In the genomic region with DNA sequence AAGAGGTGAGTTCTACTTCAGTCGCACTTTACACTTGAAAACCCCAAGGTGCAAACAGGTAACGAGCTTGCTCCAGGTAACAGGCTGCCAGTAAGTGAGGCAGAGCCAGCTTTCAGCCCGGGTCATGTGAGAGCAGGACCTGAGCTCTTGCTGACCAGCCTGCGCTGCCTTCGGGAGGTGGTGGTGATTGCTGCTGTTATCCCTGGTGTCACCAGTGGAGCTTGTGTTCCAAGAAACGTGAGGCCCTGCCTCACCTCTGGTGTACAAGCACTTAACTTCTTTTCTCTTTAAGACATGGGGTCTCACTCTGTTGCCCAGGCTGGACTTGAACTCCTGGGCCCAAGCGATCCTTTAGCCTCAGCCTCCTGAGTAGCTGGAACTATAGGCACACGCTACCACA, we compare ENCODE assay signal across 34 cellular contexts.
"Had no signal": no experiment of that assay in that cellular context is flagged by ENCODE, and none has a peak within 500 bp of the region (broad histone marks: within the 10 kb centered on the region; RNA-seq: fewer than 3 reads in every experiment).

No MANE protein-coding gene starts in this region.

- ATAC-seq: activated CD4-positive, CD25-positive, alpha-beta regulatory T cell treated with anti-CD3 and anti-CD28 coated beads, Interleukin-2, amount 50 U/mL, for 24 hours; body of pancreas; effector memory CD8-positive, alpha-beta T cell; stimulated activated effector memory CD8-positive, alpha-beta T cell treated with anti-CD3 and anti-CD28 coated beads, Interleukin-12 subunit alpha, Interleukin-12 subunit beta, amount 100 ng/mL, for 72 hours; T-helper 17 cell had no signal

- H3K27me3 ChIP-seq: adrenal gland, body of pancreas, cardiac muscle cell, colonic mucosa, gastroesophageal sphincter, ovary, sigmoid colon, stomach, suprapubic skin, tibial artery, upper lobe of right lung had no signal

- DNase-seq: activated CD4-positive, alpha-beta memory T cell treated with anti-CD3 and anti-CD28 coated beads, Interleukin-2, amount 10 ng/mL, durations not matched to agents 7 days and 5 days; activated CD4-positive, alpha-beta T cell treated with anti-CD3 and anti-CD28 coated beads, Interleukin-2, amount 10 ng/mL, durations not matched to agents 24 days and 14 days; activated T-cell treated with anti-CD3 and anti-CD28 coated beads, Interleukin-2, amount 50 U/mL, for 4 hours; aorta; body of pancreas; cerebellar nuclear complex; colonic mucosa; effector memory CD8-positive, alpha-beta T cell; hippocampal formation; left cardiac atrium; left ventricle myocardium superior; nephron progenitor cell; ovary; retina; sigmoid colon; small intestine; stimulated activated CD4-positive, alpha-beta T cell treated with anti-CD3 and anti-CD28 coated beads, Interleukin-4, amount 100 ng/mL, for 24 hours; stomach; SW 1271; T-helper 17 cell; T1000; tibial artery; upper lobe of right lung; WERI-Rb-1 had no signal

- FAIRE-seq: keratinocyte, small intestine had no signal

- H3K9me3 Mint-ChIP-seq: activated CD4-positive, alpha-beta memory T cell treated with anti-CD3 and anti-CD28 coated beads, Interleukin-2, amount 10 ng/mL, durations not matched to agents 7 days and 5 days; activated T-cell treated with anti-CD3 and anti-CD28 coated beads, Interleukin-2, amount 50 U/mL, for 4 hours; activated T-helper 2 cell treated with anti-CD3 and anti-CD28 coated beads, Interferon-gamma antibody, Interleukin-2, Interleukin-4, amounts not matched to agents 10 μg/mL and 5 μg/mL and 100 μg/mL, durations not matched to agents 14 hours and 24 hours and 36 hours; effector memory CD8-positive, alpha-beta T cell; stimulated activated effector memory CD8-positive, alpha-beta T cell treated with anti-CD3 and anti-CD28 coated beads, Interleukin-12 subunit alpha, Interleukin-12 subunit beta, amount 100 ng/mL, for 72 hours had no signal

- H3K9me3 ChIP-seq: adrenal gland, body of pancreas, colonic mucosa, gastroesophageal sphincter, ovary, prostate gland, sigmoid colon, stomach, suprapubic skin, tibial artery, upper lobe of right lung had no signal

- H3K4me3 ChIP-seq: adrenal gland, body of pancreas, cardiac muscle cell, colonic mucosa, gastroesophageal sphincter, ovary, prostate gland, sigmoid colon, SK-N-MC, stomach, suprapubic skin, tibial artery, upper lobe of right lung had no signal

- H3K36me3 Mint-ChIP-seq: stimulated activated effector memory CD8-positive, alpha-beta T cell treated with anti-CD3 and anti-CD28 coated beads, Interleukin-12 subunit alpha, Interleukin-12 subunit beta, amount 100 ng/mL, for 72 hours had no signal

- H3K36me3 ChIP-seq: adrenal gland, colonic mucosa, ovary, prostate gland, WERI-Rb-1 had no signal

- H3K4me3 Mint-ChIP-seq: activated CD4-positive, alpha-beta memory T cell treated with anti-CD3 and anti-CD28 coated beads, Interleukin-2, amount 10 ng/mL, durations not matched to agents 7 days and 5 days; activated CD4-positive, alpha-beta T cell treated with anti-CD3 and anti-CD28 coated beads, Interleukin-2, amount 10 ng/mL, durations not matched to agents 24 days and 14 days; activated T-cell treated with anti-CD3 and anti-CD28 coated beads, Interleukin-2, amount 50 U/mL, for 4 hours; effector memory CD8-positive, alpha-beta T cell; nephron progenitor cell; stimulated activated effector memory CD8-positive, alpha-beta T cell treated with anti-CD3 and anti-CD28 coated beads, Interleukin-12 subunit alpha, Interleukin-12 subunit beta, amount 100 ng/mL, for 72 hours; T-helper 17 cell had no signal

- H3K27ac Mint-ChIP-seq: activated CD4-positive, alpha-beta memory T cell treated with anti-CD3 and anti-CD28 coated beads, Interleukin-2, amount 10 ng/mL, durations not matched to agents 7 days and 5 days; activated CD4-positive, alpha-beta T cell treated with anti-CD3 and anti-CD28 coated beads, Interleukin-2, amount 10 ng/mL, durations not matched to agents 24 days and 14 days; activated T-helper 2 cell treated with anti-CD3 and anti-CD28 coated beads, Interferon-gamma antibody, Interleukin-2, Interleukin-4, amounts not matched to agents 10 μg/mL and 5 μg/mL and 100 μg/mL, durations not matched to agents 14 hours and 24 hours and 36 hours; effector memory CD8-positive, alpha-beta T cell; nephron progenitor cell; stimulated activated effector memory CD8-positive, alpha-beta T cell treated with anti-CD3 and anti-CD28 coated beads, Interleukin-12 subunit alpha, Interleukin-12 subunit beta, amount 100 ng/mL, for 72 hours; T-helper 17 cell had no signal

- H3K27ac ChIP-seq: adrenal gland, body of pancreas, cardiac muscle cell, colonic mucosa, gastroesophageal sphincter, ovary, prostate gland, sigmoid colon, SK-N-MC, stomach, suprapubic skin, tibial artery, upper lobe of right lung, WERI-Rb-1 had no signal

- H3K4me1 ChIP-seq: adrenal gland, body of pancreas, colonic mucosa, gastroesophageal sphincter, prostate gland, sigmoid colon, stomach, suprapubic skin, tibial artery, upper lobe of right lung had no signal

- H3K27me3 Mint-ChIP-seq: activated CD4-positive, alpha-beta memory T cell treated with anti-CD3 and anti-CD28 coated beads, Interleukin-2, amount 10 ng/mL, durations not matched to agents 7 days and 5 days; activated CD4-positive, alpha-beta T cell treated with anti-CD3 and anti-CD28 coated beads, Interleukin-2, amount 10 ng/mL, durations not matched to agents 24 days and 14 days; effector memory CD8-positive, alpha-beta T cell; T-helper 17 cell had no signal
